ENCODE assay signal across 8 cellular contexts in the genomic region with DNA sequence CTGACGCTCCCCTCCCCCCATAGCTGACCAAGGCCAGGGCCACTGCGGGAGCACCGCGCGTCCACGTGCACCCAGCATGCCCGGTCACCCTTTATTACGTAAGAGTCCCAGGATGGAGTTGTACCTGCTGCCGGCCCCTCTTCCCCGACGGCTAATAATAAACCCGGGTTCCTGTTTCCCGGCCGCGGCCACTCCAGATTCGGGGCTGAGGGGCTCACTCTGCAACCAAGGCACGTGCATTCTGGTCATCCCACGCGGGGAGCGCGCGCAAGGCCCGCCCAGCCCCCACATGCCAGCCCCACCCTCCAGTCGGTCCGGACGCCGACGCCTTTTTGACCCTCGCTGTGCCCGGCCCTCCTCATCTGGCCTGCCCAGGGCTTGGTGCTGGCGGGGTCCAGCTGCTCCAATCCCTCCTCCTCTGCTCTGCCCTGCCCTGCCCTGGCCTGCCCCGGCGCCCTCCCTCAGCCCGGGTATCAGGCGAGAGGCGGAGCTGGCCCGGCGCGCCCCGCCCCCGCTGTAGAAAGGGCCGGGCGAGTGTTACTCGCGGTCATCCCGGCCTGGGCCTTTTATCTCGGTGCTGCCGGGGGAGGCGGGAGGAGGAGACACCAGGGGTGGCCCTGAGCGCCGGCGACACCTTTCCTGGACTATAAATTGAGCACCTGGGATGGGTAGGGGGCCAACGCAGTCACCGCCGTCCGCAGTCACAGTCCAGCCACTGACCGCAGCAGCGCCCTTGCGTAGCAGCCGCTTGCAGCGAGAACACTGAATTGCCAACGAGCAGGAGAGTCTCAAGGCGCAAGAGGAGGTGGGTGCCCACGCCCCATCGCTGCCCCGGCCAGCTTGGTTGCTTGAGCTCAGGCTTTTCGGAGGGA. TPM values are rescaled to one million over a fixed set of nuclear protein-coding genes. Genes with fewer than 3 reads are reported as not detected.
A peak's percentile ranks its signal among the peaks of the same experiment; 100 is the strongest.
DNase-seq lines count a peak whose midpoint lies in the region; ATAC-seq and TF ChIP-seq lines count a peak whose summit lies in the region.

No MANE protein-coding gene starts in this region.

- peak overlapping the region; percentile 93 for H4K91ac ChIP-seq in mesenchymal stem cell (ENCODE audit: low read length)

- H3K4me3 ChIP-seq in CD4-positive, alpha-beta memory T cell (ENCODE audit: low read length in 2 of 2): peak overlapping the region; percentile 65 to 72
- H3K4me3 ChIP-seq in endocrine pancreas (ENCODE audit: control insufficient read depth, insufficient read depth, low read length) (no peak overlapping the region), mesenchymal stem cell (ENCODE audit: insufficient read depth in 1 of 2, low read depth in 1 of 2, low read length in 2 of 2) (peak overlapping the region; percentile 77 to 90)

- H3K14ac ChIP-seq in mesenchymal stem cell (ENCODE audit: low read length in 2 of 2): peak overlapping the region in 1 of 2 experiments; percentile 99

- peak overlapping the region; percentile 88 for H4K8ac ChIP-seq in mesenchymal stem cell (ENCODE audit: low read length)

- H3K27me3 ChIP-seq in CD4-positive, alpha-beta memory T cell (ENCODE audit: insufficient read depth, low read length): no peaks in the 10 kb centered on the region
- H3K27me3 ChIP-seq in endocrine pancreas (ENCODE audit: control insufficient read depth, insufficient read depth, low read length) (no peaks in the 10 kb centered on the region), mesenchymal stem cell (ENCODE audit: control insufficient read depth in 1 of 2, insufficient read depth in 1 of 2, low read length in 2 of 2) (peaks cover 0 to 4% of the 10 kb centered on the region in 2 experiments)

- no peak overlapping the region for H2AK5ac ChIP-seq in mesenchymal stem cell (ENCODE audit: low read length, severe bottlenecking)

- CTCF ChIA-PET in CD4-positive, alpha-beta memory T cell (lab: Charles Lee; ENCODE audit: partially characterized antibody): interaction anchor here (1.6 kb wide), 1 partner anchor 183 kb away, joined by 4 read pairs; no protein-coding TSS in a partner anchor
- CTCF ChIA-PET in activated CD8-positive, alpha-beta T cell treated with anti-CD3 and anti-CD28 coated beads for 36 hours (lab: Charles Lee): no interaction called here

- H3K9me3 ChIP-seq in CD4-positive, alpha-beta memory T cell (ENCODE audit: control insufficient read depth in 1 of 2, low read length in 2 of 2): no peaks in the 10 kb centered on the region
- H3K9me3 ChIP-seq in endocrine pancreas (ENCODE audit: control insufficient read depth, low read length) (no peaks in the 10 kb centered on the region), mesenchymal stem cell (ENCODE audit: control insufficient read depth, low read length) (no peaks in the 10 kb centered on the region)

- peak overlapping the region; percentile 85 to 95 (median 92) for H3K4me3 Mint-ChIP-seq in CD4-positive, alpha-beta memory T cell
- H3K4me3 Mint-ChIP-seq in activated CD8-positive, alpha-beta T cell treated with anti-CD3 and anti-CD28 coated beads for 36 hours: peak overlapping the region; percentile 97

- H3K79me1 ChIP-seq in mesenchymal stem cell (replicated peaks; ENCODE audit: low read length, poor library complexity, severe bottlenecking): no peaks in the 10 kb centered on the region

- peaks cover 26% of the 10 kb centered on the region for H3K4me1 ChIP-seq in CD4-positive, alpha-beta memory T cell (ENCODE audit: insufficient read depth, low read length)
- H3K4me1 ChIP-seq in endocrine pancreas (ENCODE audit: control insufficient read depth, insufficient read depth, low read length) (peaks cover 4% of the 10 kb centered on the region), mesenchymal stem cell (ENCODE audit: control insufficient read depth, insufficient read depth, low read depth, low read length) (peaks cover 8% of the 10 kb centered on the region)

- peaks cover 0 to 3% (median 0%) of the 10 kb centered on the region in 8 donors for H3K9me3 Mint-ChIP-seq in CD4-positive, alpha-beta memory T cell
- no peaks in the 10 kb centered on the region for H3K9me3 Mint-ChIP-seq in activated CD8-positive, alpha-beta T cell treated with anti-CD3 and anti-CD28 coated beads for 36 hours

- H2BK120ac ChIP-seq in mesenchymal stem cell (ENCODE audit: low read depth, low read length): peak overlapping the region; percentile 83

- peak; percentile 54 to 67 (median 58) for DNase-seq in CD4-positive, alpha-beta memory T cell
- peak; percentile 76 for DNase-seq in NCI-H774 (lab: John Stamatoyannopoulos, UW)
- DNase-seq in activated CD8-positive, alpha-beta T cell treated with anti-CD3 and anti-CD28 coated beads for 36 hours: peak; percentile 81
- peak; percentile 83 for DNase-seq in mesenchymal stem cell
- DNase-seq in stimulated activated CD8-positive, alpha-beta memory T cell treated with anti-CD3 and anti-CD28 coated beads, Interleukin-15, amount 100 ng/mL, for 48 hours (ENCODE audit: low read depth in 2 of 2): peak; percentile 63 to 74

- H3K4me2 ChIP-seq in mesenchymal stem cell (ENCODE audit: low read length, poor library complexity, severe bottlenecking): peak overlapping the region; percentile 69

- TF ChIP-seq CTCF in activated CD8-positive, alpha-beta T cell treated with anti-CD3 and anti-CD28 coated beads for 36 hours (IDR thresholded peaks at IDR 0.05): no peak

- H3K27me3 Mint-ChIP-seq in CD4-positive, alpha-beta memory T cell: no peaks in the 10 kb centered on the region
- H3K27me3 Mint-ChIP-seq in activated CD8-positive, alpha-beta T cell treated with anti-CD3 and anti-CD28 coated beads for 36 hours: no peaks in the 10 kb centered on the region

- H3K23ac ChIP-seq in mesenchymal stem cell (ENCODE audit: low read length in 2 of 2): no peak overlapping the region

- intact Hi-C loops in CD4-positive, alpha-beta memory T cell (cut with micrococcal nuclease): loop anchor here (5.0 to 10.0 kb wide), 4 partner anchors 37 to 1368 kb away; no protein-coding TSS in a partner anchor
- intact Hi-C loops in activated CD8-positive, alpha-beta T cell treated with anti-CD3 and anti-CD28 coated beads for 36 hours (cut with micrococcal nuclease): no loop called here

- peak overlapping the region; percentile 80 for H3K27ac ChIP-seq in CD4-positive, alpha-beta memory T cell (ENCODE audit: low read depth, low read length)
- H3K27ac ChIP-seq in mesenchymal stem cell (ENCODE audit: low read length, poor library complexity, severe bottlenecking): peak overlapping the region; percentile 76

- POLR2A ChIA-PET in CD4-positive, alpha-beta memory T cell (lab: Charles Lee; ENCODE audit: partially characterized antibody): interaction anchor here (0.6 to 7.7 kb wide), 9 partner anchors 8 to 1478 kb away, joined by 3 to 91 read pairs (median 3); no protein-coding TSS in a partner anchor
- POLR2A ChIA-PET in activated CD8-positive, alpha-beta T cell treated with anti-CD3 and anti-CD28 coated beads for 36 hours (lab: Charles Lee): interaction anchor here (1.1 to 1.3 kb wide), 4 partner anchors 13 to 1369 kb away, joined by 3 to 8 read pairs (median 4); no protein-coding TSS in a partner anchor

- peak; percentile 68 for ATAC-seq in GM19397 (IDR thresholded peaks at IDR 0.05; ENCODE audit: unreplicated experiment)
- ATAC-seq in HG03520 (IDR thresholded peaks at IDR 0.05; ENCODE audit: unreplicated experiment): peak; percentile 52
- peak; percentile 69 for ATAC-seq in activated CD8-positive, alpha-beta T cell treated with anti-CD3 and anti-CD28 coated beads for 36 hours

- H2AFZ ChIP-seq in mesenchymal stem cell (ENCODE audit: low read depth, low read length): no peak overlapping the region

- peaks cover 8 to 19% of the 10 kb centered on the region in 2 donors for H3K36me3 Mint-ChIP-seq in CD4-positive, alpha-beta memory T cell
- H3K36me3 Mint-ChIP-seq in activated CD8-positive, alpha-beta T cell treated with anti-CD3 and anti-CD28 coated beads for 36 hours (ENCODE audit: low read depth): peaks cover 60% of the 10 kb centered on the region

- peak overlapping the region; percentile 71 to 96 for H3K4ac ChIP-seq in mesenchymal stem cell (ENCODE audit: low read depth in 1 of 2, low read length in 2 of 2)

- H3K36me3 ChIP-seq in CD4-positive, alpha-beta memory T cell (ENCODE audit: insufficient read depth, low read length): no peaks in the 10 kb centered on the region
- no peaks in the 10 kb centered on the region for H3K36me3 ChIP-seq in endocrine pancreas (ENCODE audit: control insufficient read depth, insufficient read depth, low read length)
- H3K36me3 ChIP-seq in mesenchymal stem cell (ENCODE audit: control insufficient read depth in 1 of 2, insufficient read depth in 2 of 2, low read depth in 1 of 2, low read length in 2 of 2): peaks cover 0 to 9% of the 10 kb centered on the region in 2 experiments

- peak overlapping the region; percentile 51 for H2BK5ac ChIP-seq in mesenchymal stem cell (ENCODE audit: low read depth, low read length, poor library complexity, severe bottlenecking)

- peak overlapping the region; percentile 52 for H2BK15ac ChIP-seq in mesenchymal stem cell (ENCODE audit: low read depth, poor library complexity, severe bottlenecking)

- H3K9ac ChIP-seq in endocrine pancreas (ENCODE audit: control insufficient read depth, insufficient read depth, low read length): peak overlapping the region; percentile 77
- peak overlapping the region; percentile 98 for H3K9ac ChIP-seq in mesenchymal stem cell (ENCODE audit: low read length)

- H3K4me1 Mint-ChIP-seq in CD4-positive, alpha-beta memory T cell: peaks cover 11 to 62% (median 24%) of the 10 kb centered on the region in 4 donors
- H3K4me1 Mint-ChIP-seq in activated CD8-positive, alpha-beta T cell treated with anti-CD3 and anti-CD28 coated beads for 36 hours (ENCODE audit: low read depth): peaks cover 12% of the 10 kb centered on the region

- peak overlapping the region; percentile 86 to 95 (median 93) for H3K27ac Mint-ChIP-seq in CD4-positive, alpha-beta memory T cell
- H3K27ac Mint-ChIP-seq in activated CD8-positive, alpha-beta T cell treated with anti-CD3 and anti-CD28 coated beads for 36 hours: peak overlapping the region; percentile 98

- under 1% methylated on average over 59 of the region's 67 CpGs for WGBS in mesenchymal stem cell

- peak overlapping the region; percentile 93 to 98 for H3K18ac ChIP-seq in mesenchymal stem cell (ENCODE audit: low read depth in 1 of 2, low read length in 2 of 2)

- peak overlapping the region in 1 of 2 experiments; percentile 37 for H2BK12ac ChIP-seq in mesenchymal stem cell (ENCODE audit: low read length in 2 of 2)

RNA-seq across cellular contexts. Expression of a gene that starts 2.6 kb away (rescaled TPM):
- 10 to 100 TPM; 64.5 to 73.8 TPM for total RNA-seq in CD4-positive, alpha-beta memory T cell
- polyA plus RNA-seq in CD4-positive, alpha-beta memory T cell: 10 to 100 TPM; 11.9 to 27.8 TPM
- total RNA-seq in activated CD8-positive, alpha-beta T cell treated with anti-CD3 and anti-CD28 coated beads for 36 hours: 10 to 100 TPM; 74.6 to 79.4 TPM
- polyA plus RNA-seq in mesenchymal stem cell (2013, experiment 1 of 2): 39.9 TPM
- 41.8 TPM for polyA plus RNA-seq in mesenchymal stem cell (2013, experiment 2 of 2)
